8 cellular contexts compared by ENCODE assay signal in genomic region chr1:248838357-248839167, GRCh38. TPM values are rescaled to one million over a fixed set of nuclear protein-coding genes. Genes with fewer than 3 reads are reported as not detected.
DNase-seq lines count a peak whose midpoint lies in the region; ATAC-seq and TF ChIP-seq lines count a peak whose summit lies in the region.

No MANE protein-coding gene starts in this region.

- peak; percentile 44 for TF ChIP-seq POLR2A in Raji (IDR thresholded peaks at IDR 0.05; ENCODE audit: insufficient read depth, low read depth, low read length)

- DNase-seq in GOT3 (lab: John Stamatoyannopoulos, UW): peak; percentile 92
- peak; percentile 80 for DNase-seq in LHCN-M2 (ENCODE audit: low read depth)
- peak; percentile 65 for DNase-seq in activated gamma-delta T cell treated with anti-CD3 and anti-CD28 coated beads, Interleukin-2, amount 50 U/mL, for 16 hours (ENCODE audit: low read depth)
- peak; percentile 69 to 82 for DNase-seq in foreskin keratinocyte

- H3K36me3 ChIP-seq in ES-I3 (ENCODE audit: insufficient read depth, low read length) (no peaks in the 10 kb centered on the region), neuron (ENCODE audit: insufficient read depth, low read length) (peaks cover 5% of the 10 kb centered on the region), subcutaneous abdominal adipose tissue (ENCODE audit: control insufficient read depth in 5 of 5, insufficient read depth in 5 of 5, low read length in 5 of 5) (peaks cover 0 to 9% (median 0%) of the 10 kb centered on the region in 5 donors)

- H3K4me3 ChIP-seq in neuron (ENCODE audit: low read length): peak overlapping the region; percentile 61
- peak overlapping the region; percentile 78 to 92 (median 83) for H3K4me3 ChIP-seq in subcutaneous abdominal adipose tissue (ENCODE audit: low read depth in 1 of 5, low read length in 5 of 5)

- peak overlapping the region; percentile 77 for H3K9ac ChIP-seq in ES-I3 (ENCODE audit: low read depth, low read length)
- H3K9ac ChIP-seq in subcutaneous abdominal adipose tissue (ENCODE audit: low read length in 5 of 5): peak overlapping the region; percentile 81 to 97 (median 93)

- peak; percentile 67 for ATAC-seq in foreskin keratinocyte

- H3K9me3 ChIP-seq in ES-I3 (ENCODE audit: control insufficient read depth, insufficient read depth, low read length): no peaks in the 10 kb centered on the region
- H3K9me3 ChIP-seq in neuron (ENCODE audit: low read length): no peaks in the 10 kb centered on the region
- no peaks in the 10 kb centered on the region for H3K9me3 ChIP-seq in subcutaneous abdominal adipose tissue (ENCODE audit: control insufficient read depth in 5 of 5, low read length in 5 of 5)

- H2AFZ ChIP-seq in neuron (ENCODE audit: low read depth, low read length): peak overlapping the region; percentile 75

- TF ChIP-seq CTCF in foreskin keratinocyte (conservative IDR thresholded peaks at IDR 0.05): no peak

- peaks cover 10% of the 10 kb centered on the region for H3K4me1 ChIP-seq in ES-I3 (ENCODE audit: insufficient read depth, low read length)
- peaks cover 16% of the 10 kb centered on the region for H3K4me1 ChIP-seq in foreskin keratinocyte
- peaks cover 11% of the 10 kb centered on the region for H3K4me1 ChIP-seq in neuron (ENCODE audit: insufficient read depth, low read length)
- peaks cover 2 to 52% (median 30%) of the 10 kb centered on the region in 5 donors for H3K4me1 ChIP-seq in subcutaneous abdominal adipose tissue (ENCODE audit: control insufficient read depth in 5 of 5, insufficient read depth in 5 of 5, low read length in 5 of 5)

- H3K27ac ChIP-seq in foreskin keratinocyte: peak overlapping the region; percentile 75
- peak overlapping the region; percentile 100 for H3K27ac ChIP-seq in subcutaneous abdominal adipose tissue (ENCODE audit: low read depth, low read length)

- no peaks in the 10 kb centered on the region for H3K27me3 ChIP-seq in foreskin keratinocyte
- H3K27me3 ChIP-seq in neuron (ENCODE audit: insufficient read depth, low read length): no peaks in the 10 kb centered on the region
- H3K27me3 ChIP-seq in subcutaneous abdominal adipose tissue (ENCODE audit: control insufficient read depth in 5 of 5, insufficient read depth in 4 of 5, low read length in 5 of 5): no peaks in the 10 kb centered on the region

RNA-seq across cellular contexts. Expression of gene ZNF672, which starts 0.5 kb away (rescaled TPM):
- total RNA-seq in LHCN-M2 (2014; rRNA removed) (24.6 and 28.4 TPM in 2 replicates), foreskin keratinocyte (14.9 and 16.1 TPM in 2 replicates)
- 12.4 TPM for polyA plus RNA-seq in LHCN-M2 (2012)
- polyA plus RNA-seq in foreskin keratinocyte: 13.3 and 15.9 TPM in 2 replicates

RNA-seq across cellular contexts. Expression of gene SH3BP5L, which starts 12.8 kb away (rescaled TPM):
- 18.0 and 24.3 TPM in 2 replicates for total RNA-seq in LHCN-M2 (2014; rRNA removed)
- polyA plus RNA-seq in LHCN-M2 (2012): 20.8 TPM
- 16.8 and 18.5 TPM in 2 replicates for total RNA-seq in foreskin keratinocyte
- 13.5 and 15.4 TPM in 2 replicates for polyA plus RNA-seq in foreskin keratinocyte

RNA-seq across cellular contexts. Expression of gene ZNF692, which starts 20.3 kb away (rescaled TPM):
- total RNA-seq in LHCN-M2 (2014; rRNA removed) (44.6 and 44.8 TPM in 2 replicates), foreskin keratinocyte (26.2 and 27.3 TPM in 2 replicates)
- polyA plus RNA-seq in LHCN-M2 (2012): 8.2 TPM
- 33.1 and 33.8 TPM in 2 replicates for polyA plus RNA-seq in foreskin keratinocyte

Comparison
In these comparisons a context has a peak if more than half of its experiments do, and no peak if none do; other contexts are left out.
1. Peak in every context shown above with its lines: DNase-seq, ATAC-seq, H3K4me3 ChIP-seq and H3K27ac ChIP-seq.